Comparison of ENCODE assay signal across 17 cellular contexts in genomic region chr4:144868309-144868708, GRCh38.
DNase-seq lines count a peak whose midpoint lies in the region; ATAC-seq lines count a peak whose summit lies in the region.
"Had no signal": no experiment of that assay in that cellular context is flagged by ENCODE, and none has a peak within 500 bp of the region (broad histone marks: within the 10 kb centered on the region; RNA-seq: fewer than 3 reads in every experiment).

No MANE protein-coding gene starts in this region.

- in situ Hi-C loops in Caki2 (cut with HindIII; ENCODE audit: low pct_unique_long_range_greater_than_20kb, low sequenced_read_pairs), result no loop called here

- CTCF ChIA-PET in activated naive CD4-positive, alpha-beta T cell treated with anti-CD3 and anti-CD28 coated beads, Interleukin-2, amount 10 ng/mL, durations not matched to agents 7 days and 5 days (lab: Charles Lee), result no interaction called here

- H3K4me1 Mint-ChIP-seq in activated naive CD4-positive, alpha-beta T cell treated with anti-CD3 and anti-CD28 coated beads, Interleukin-2, amount 10 ng/mL, durations not matched to agents 7 days and 5 days, result no peaks in the 10 kb centered on the region
- H3K4me1 Mint-ChIP-seq: CD4-positive, alpha-beta memory T cell had no signal

- no peak overlapping the region for H3K4me3 Mint-ChIP-seq in activated naive CD4-positive, alpha-beta T cell treated with anti-CD3 and anti-CD28 coated beads, Interleukin-2, amount 10 ng/mL, durations not matched to agents 7 days and 5 days
- H3K4me3 Mint-ChIP-seq: CD4-positive, alpha-beta memory T cell; HFFc6 had no signal

- no peak overlapping the region for H3K27ac Mint-ChIP-seq in activated naive CD4-positive, alpha-beta T cell treated with anti-CD3 and anti-CD28 coated beads, Interleukin-2, amount 10 ng/mL, durations not matched to agents 7 days and 5 days
- H3K27ac Mint-ChIP-seq: CD4-positive, alpha-beta memory T cell; HFFc6 had no signal

- DNase-seq in Caki2 (ENCODE audit: low read depth), result peak; percentile 12
- DNase-seq in amniotic epithelial cell (ENCODE audit: low read depth), result peak; percentile 17
- no peak for DNase-seq in left colon
- DNase-seq in activated naive CD4-positive, alpha-beta T cell treated with anti-CD3 and anti-CD28 coated beads, Interleukin-2, amount 10 ng/mL, durations not matched to agents 7 days and 5 days, result no peak
- DNase-seq in pons (ENCODE audit: low spot score), result no peak
- no peak for DNase-seq in GF-D8 (lab: John Stamatoyannopoulos, UW)
- DNase-seq: 8988T; C1 segment of cervical spinal cord; CD4-positive, alpha-beta memory T cell; COR-L47; DMS 273 treated with DMSO at 0.1 percent for 48 hours; DMS79; EL; GDM1; GOT3; HFFc6 had no signal

- peaks cover 1% of the 10 kb centered on the region for H3K9me3 Mint-ChIP-seq in activated naive CD4-positive, alpha-beta T cell treated with anti-CD3 and anti-CD28 coated beads, Interleukin-2, amount 10 ng/mL, durations not matched to agents 7 days and 5 days

- ATAC-seq in left colon (peak; percentile 52), HG03108 (IDR thresholded peaks at IDR 0.05; ENCODE audit: unreplicated experiment) (no peak)

- H3K27me3 Mint-ChIP-seq in activated naive CD4-positive, alpha-beta T cell treated with anti-CD3 and anti-CD28 coated beads, Interleukin-2, amount 10 ng/mL, durations not matched to agents 7 days and 5 days, result no peaks in the 10 kb centered on the region
- H3K27me3 Mint-ChIP-seq: CD4-positive, alpha-beta memory T cell had no signal

- intact Hi-C loops in left colon (cut with DNase I, micrococcal nuclease), result no loop called here

- H3K36me3 Mint-ChIP-seq in activated naive CD4-positive, alpha-beta T cell treated with anti-CD3 and anti-CD28 coated beads, Interleukin-2, amount 10 ng/mL, durations not matched to agents 7 days and 5 days, result no peaks in the 10 kb centered on the region
- H3K36me3 Mint-ChIP-seq: CD4-positive, alpha-beta memory T cell had no signal

Comparison
In these comparisons a context has a peak if more than half of its experiments do, and no peak if none do; other contexts are left out.
1. DNase-seq: peak in Caki2 (single experiment) and amniotic epithelial cell (single experiment); none in left colon (0 of 2), activated naive CD4-positive, alpha-beta T cell treated with anti-CD3 and anti-CD28 coated beads, Interleukin-2, amount 10 ng/mL, durations not matched to agents 7 days and 5 days (single experiment), pons (single experiment) and GF-D8 (single experiment).